In genomic region chr11:308740-309557, GRCh38 we compare ENCODE assay signal across 6 cellular contexts. TPM values are rescaled to one million over a fixed set of nuclear protein-coding genes. Genes with fewer than 3 reads are reported as not detected.
DNase-seq lines count a peak whose midpoint lies in the region; TF ChIP-seq lines count a peak whose summit lies in the region.
"Not testable (repeated sequence)": the region's sequence is repeated elsewhere in the genome, so short reads cannot be mapped to it uniquely, and the experiment has no call there.

No MANE protein-coding gene starts in this region.

- H3K4me2 ChIP-seq in trophoblast cell (ENCODE audit: low read length) = not testable (repeated sequence)

- H2AK5ac ChIP-seq in trophoblast cell (ENCODE audit: low read length) = not testable (repeated sequence)

- H3K4ac ChIP-seq in trophoblast cell (ENCODE audit: low read depth, low read length) = not testable (repeated sequence)

- H3K36me3 ChIP-seq in trophoblast cell (ENCODE audit: control insufficient read depth in 1 of 2, insufficient read depth in 2 of 2, low read length in 2 of 2); vagina: not testable (repeated sequence)

- H3K27me3 ChIP-seq in trophoblast cell (ENCODE audit: insufficient read depth, low read length); vagina: not testable (repeated sequence)

- H3K27ac Mint-ChIP-seq in HFFc6 = peak overlapping the region; percentile 93
- H3K27ac Mint-ChIP-seq in activated CD4-positive, alpha-beta memory T cell treated with anti-CD3 and anti-CD28 coated beads for 36 hours = peak overlapping the region; percentile 98

- not testable (repeated sequence) for H2BK120ac ChIP-seq in trophoblast cell (ENCODE audit: insufficient read depth, low read length, poor library complexity)

- not testable (repeated sequence) for H3K9me3 ChIP-seq in iPS-18c (ENCODE audit: control insufficient read depth, insufficient read depth, low read length); trophoblast cell (ENCODE audit: insufficient read depth, low read depth, low read length); vagina

- not testable (repeated sequence) for H2BK5ac ChIP-seq in trophoblast cell (ENCODE audit: low read depth, low read length, poor library complexity)

- peak overlapping the region; percentile 55 for H3K4me3 ChIP-seq in choroid plexus epithelial cell (ENCODE audit: low read depth, low read length)
- peak overlapping the region; percentile 1; the same call in 1 of the 2 replicates for H3K4me3 ChIP-seq in iPS-18c (ENCODE audit: insufficient read depth, low read depth, low read length)
- H3K4me3 ChIP-seq in trophoblast cell (ENCODE audit: low read depth, low read length) = not testable (repeated sequence)
- H3K4me3 ChIP-seq in vagina = peak overlapping the region; percentile 47 to 57

- not testable (repeated sequence) for H4K12ac ChIP-seq in trophoblast cell (ENCODE audit: low read depth, low read length)

- peaks cover 45% of the 10 kb centered on the region for H3K4me1 Mint-ChIP-seq in HFFc6 (ENCODE audit: low read depth)
- H3K4me1 Mint-ChIP-seq in activated CD4-positive, alpha-beta memory T cell treated with anti-CD3 and anti-CD28 coated beads for 36 hours (ENCODE audit: low read depth) = peaks cover 41% of the 10 kb centered on the region

- CTCF ChIA-PET in activated CD4-positive, alpha-beta memory T cell treated with anti-CD3 and anti-CD28 coated beads for 36 hours (lab: Charles Lee) = interaction anchor here (0.8 to 2.0 kb wide), 9 partner anchors 8 to 139 kb away, joined by 3 to 7 read pairs (median 4); no protein-coding TSS in a partner anchor

- no CpG with 5 or more reads among the region's 22 CpGs for WGBS in trophoblast cell (ENCODE audit: extremely low coverage, insufficient coverage, insufficient read length)

- intact Hi-C loops in activated CD4-positive, alpha-beta memory T cell treated with anti-CD3 and anti-CD28 coated beads for 36 hours (cut with micrococcal nuclease) = loop anchor here (2.0 to 5.0 kb wide), 3 partner anchors 22 to 138 kb away; no protein-coding TSS in a partner anchor
- intact Hi-C loops in vagina (cut with DNase I) = loop anchor here (5.0 kb wide), 1 partner anchor 48 kb away; no protein-coding TSS in a partner anchor

- H4K8ac ChIP-seq in trophoblast cell (ENCODE audit: low read depth, low read length) = not testable (repeated sequence)

- H3K27me3 Mint-ChIP-seq in HFFc6 (ENCODE audit: insufficient read depth); activated CD4-positive, alpha-beta memory T cell treated with anti-CD3 and anti-CD28 coated beads for 36 hours: not testable (repeated sequence)

- peak overlapping the region; percentile 91 for H3K4me3 Mint-ChIP-seq in HFFc6
- peak overlapping the region; percentile 96 for H3K4me3 Mint-ChIP-seq in activated CD4-positive, alpha-beta memory T cell treated with anti-CD3 and anti-CD28 coated beads for 36 hours

- not testable (repeated sequence) for H2BK12ac ChIP-seq in trophoblast cell (ENCODE audit: low read length)

- TF ChIP-seq CTCF in HFFc6 (IDR thresholded peaks at IDR 0.05); choroid plexus epithelial cell (conservative IDR thresholded peaks at IDR 0.05; ENCODE audit: low read depth, low read length): not testable (repeated sequence)
- peak in 1 of 3 experiments; percentile 12 for TF ChIP-seq CTCF in vagina (IDR thresholded peaks at IDR 0.05)

- POLR2A ChIA-PET in activated CD4-positive, alpha-beta memory T cell treated with anti-CD3 and anti-CD28 coated beads for 36 hours (lab: Charles Lee) = interaction anchor here (1.1 to 1.3 kb wide), 2 partner anchors 9 to 47 kb away, joined by 5 to 12 read pairs; no protein-coding TSS in a partner anchor

- not testable (repeated sequence) for H3K18ac ChIP-seq in trophoblast cell (ENCODE audit: low read length)

- not testable (repeated sequence) for H3K27ac ChIP-seq in trophoblast cell (ENCODE audit: low read depth, low read length)
- peak overlapping the region; percentile 89 for H3K27ac ChIP-seq in vagina

- peaks cover 11% of the 10 kb centered on the region for H3K79me1 ChIP-seq in trophoblast cell (ENCODE audit: low read length)

- H3K14ac ChIP-seq in trophoblast cell (ENCODE audit: low read length) = not testable (repeated sequence)

- H3K4me1 ChIP-seq in trophoblast cell (ENCODE audit: control insufficient read depth in 1 of 2, insufficient read depth in 2 of 2, low read length in 2 of 2) (peaks cover 18 to 24% of the 10 kb centered on the region in 2 experiments), vagina (peaks cover 40% of the 10 kb centered on the region)

- not testable (repeated sequence) for H3K79me2 ChIP-seq in trophoblast cell (ENCODE audit: control insufficient read depth, insufficient read depth, low read length, poor library complexity)

- not testable (repeated sequence) for H3K23ac ChIP-seq in trophoblast cell (ENCODE audit: low read length)

- H2AFZ ChIP-seq in trophoblast cell (ENCODE audit: insufficient read depth, low read length, poor library complexity) = not testable (repeated sequence)

- H4K91ac ChIP-seq in trophoblast cell (ENCODE audit: low read depth, low read length) = not testable (repeated sequence)

- TF ChIP-seq POLR2A in vagina (IDR thresholded peaks at IDR 0.05) = not testable (repeated sequence)

- H3K36me3 Mint-ChIP-seq in HFFc6 (ENCODE audit: low read depth) = not testable (repeated sequence)
- H3K36me3 Mint-ChIP-seq in activated CD4-positive, alpha-beta memory T cell treated with anti-CD3 and anti-CD28 coated beads for 36 hours = peaks cover 28% of the 10 kb centered on the region

- not testable (repeated sequence) for H3K9me3 Mint-ChIP-seq in HFFc6; activated CD4-positive, alpha-beta memory T cell treated with anti-CD3 and anti-CD28 coated beads for 36 hours

- not testable (repeated sequence) for DNase-seq in HFFc6; choroid plexus epithelial cell (ENCODE audit: low read depth); vagina (ENCODE audit: extremely low spot score in 2 of 2)
- peak; percentile 49 for DNase-seq in activated CD4-positive, alpha-beta memory T cell treated with anti-CD3 and anti-CD28 coated beads for 36 hours
- peak; percentile 90 to 94 for DNase-seq in trophoblast cell

- not testable (repeated sequence) for H3K9ac ChIP-seq in trophoblast cell (ENCODE audit: low read length)

RNA-seq across cellular contexts. Expression of gene IFITM2, which starts 1.3 kb away (rescaled TPM):
- 100 to 1,000 TPM; 257 to 325 (median 291) TPM for total RNA-seq in HFFc6 (2021; fragmentation: NEBNext Ultra II Directional; extraction: Animal tissue kit (Norgen Biotek cat#: 25700))
- total RNA-seq in activated CD4-positive, alpha-beta memory T cell treated with anti-CD3 and anti-CD28 coated beads for 36 hours = 100 to 1,000 TPM; 525 to 561 TPM
- 165 and 166 TPM in 2 replicates for polyA plus RNA-seq in trophoblast cell (2013)
- total RNA-seq in vagina = 780 TPM

RNA-seq across cellular contexts. Expression of gene IFITM1, which starts 4.9 kb away (rescaled TPM):
- 10 to 100 TPM; 23.5 to 36.1 (median 30.0) TPM for total RNA-seq in HFFc6 (2021; fragmentation: NEBNext Ultra II Directional; extraction: Animal tissue kit (Norgen Biotek cat#: 25700))
- 100 to 1,000 TPM; 195 to 200 TPM for total RNA-seq in activated CD4-positive, alpha-beta memory T cell treated with anti-CD3 and anti-CD28 coated beads for 36 hours
- polyA plus RNA-seq in trophoblast cell (2013) = 84.5 and 88.4 TPM in 2 replicates
- total RNA-seq in vagina = 379 TPM

RNA-seq across cellular contexts. Expression of gene IFITM5, which starts 9.6 kb away (rescaled TPM):
- not detected for total RNA-seq in HFFc6 (2021; fragmentation: NEBNext Ultra II Directional; extraction: Animal tissue kit (Norgen Biotek cat#: 25700))
- not detected for total RNA-seq in activated CD4-positive, alpha-beta memory T cell treated with anti-CD3 and anti-CD28 coated beads for 36 hours
- not detected in 2 replicates for polyA plus RNA-seq in trophoblast cell (2013)
- not detected for total RNA-seq in vagina

RNA-seq across cellular contexts. Expression of gene IFITM3, which starts 11.7 kb away (rescaled TPM):
- 100 to 1,000 TPM; 399 to 531 (median 452) TPM for total RNA-seq in HFFc6 (2021; fragmentation: NEBNext Ultra II Directional; extraction: Animal tissue kit (Norgen Biotek cat#: 25700))
- 10 to 100 TPM; 25.6 TPM for total RNA-seq in activated CD4-positive, alpha-beta memory T cell treated with anti-CD3 and anti-CD28 coated beads for 36 hours
- polyA plus RNA-seq in trophoblast cell (2013) = 267 and 298 TPM in 2 replicates
- total RNA-seq in vagina = 908 TPM

RNA-seq across cellular contexts. Expression of gene PGGHG, which starts 20.0 kb away (rescaled TPM):
- 10 to 100 TPM in 4 of 6 experiments, 1 to 10 TPM in 2; 9.7 to 12.2 (median 11.4) TPM for total RNA-seq in HFFc6 (2021; fragmentation: NEBNext Ultra II Directional; extraction: Animal tissue kit (Norgen Biotek cat#: 25700))
- total RNA-seq in activated CD4-positive, alpha-beta memory T cell treated with anti-CD3 and anti-CD28 coated beads for 36 hours = 10 to 100 TPM; 74.3 to 75.0 TPM
- 35.5 and 36.9 TPM in 2 replicates for polyA plus RNA-seq in trophoblast cell (2013)
- 46.7 TPM for total RNA-seq in vagina

Comparison
In these comparisons a context has a peak if more than half of its experiments do, and no peak if none do; other contexts are left out.
1. RNA of gene IFITM1, which starts 4.9 kb away (total RNA-seq): 379 TPM in vagina (single experiment) and 195 to 200 TPM in activated CD4-positive, alpha-beta memory T cell treated with anti-CD3 and anti-CD28 coated beads for 36 hours; 23.5 to 36.1 TPM in HFFc6; every median in the first group is over 4 times any median in the second.